Comparison of ENCODE assay signal across 1 cellular context in genomic region chr11:93476796-93477195, GRCh38.
TF ChIP-seq lines count a peak whose summit lies in the region.

No MANE protein-coding gene starts in this region.

TF ChIP-seq in GM23338, 12 proteins besides CTCF, POLR2A, EP300 and RAD21 (continued from another document):
- TF ChIP-seq, protein P1, sequence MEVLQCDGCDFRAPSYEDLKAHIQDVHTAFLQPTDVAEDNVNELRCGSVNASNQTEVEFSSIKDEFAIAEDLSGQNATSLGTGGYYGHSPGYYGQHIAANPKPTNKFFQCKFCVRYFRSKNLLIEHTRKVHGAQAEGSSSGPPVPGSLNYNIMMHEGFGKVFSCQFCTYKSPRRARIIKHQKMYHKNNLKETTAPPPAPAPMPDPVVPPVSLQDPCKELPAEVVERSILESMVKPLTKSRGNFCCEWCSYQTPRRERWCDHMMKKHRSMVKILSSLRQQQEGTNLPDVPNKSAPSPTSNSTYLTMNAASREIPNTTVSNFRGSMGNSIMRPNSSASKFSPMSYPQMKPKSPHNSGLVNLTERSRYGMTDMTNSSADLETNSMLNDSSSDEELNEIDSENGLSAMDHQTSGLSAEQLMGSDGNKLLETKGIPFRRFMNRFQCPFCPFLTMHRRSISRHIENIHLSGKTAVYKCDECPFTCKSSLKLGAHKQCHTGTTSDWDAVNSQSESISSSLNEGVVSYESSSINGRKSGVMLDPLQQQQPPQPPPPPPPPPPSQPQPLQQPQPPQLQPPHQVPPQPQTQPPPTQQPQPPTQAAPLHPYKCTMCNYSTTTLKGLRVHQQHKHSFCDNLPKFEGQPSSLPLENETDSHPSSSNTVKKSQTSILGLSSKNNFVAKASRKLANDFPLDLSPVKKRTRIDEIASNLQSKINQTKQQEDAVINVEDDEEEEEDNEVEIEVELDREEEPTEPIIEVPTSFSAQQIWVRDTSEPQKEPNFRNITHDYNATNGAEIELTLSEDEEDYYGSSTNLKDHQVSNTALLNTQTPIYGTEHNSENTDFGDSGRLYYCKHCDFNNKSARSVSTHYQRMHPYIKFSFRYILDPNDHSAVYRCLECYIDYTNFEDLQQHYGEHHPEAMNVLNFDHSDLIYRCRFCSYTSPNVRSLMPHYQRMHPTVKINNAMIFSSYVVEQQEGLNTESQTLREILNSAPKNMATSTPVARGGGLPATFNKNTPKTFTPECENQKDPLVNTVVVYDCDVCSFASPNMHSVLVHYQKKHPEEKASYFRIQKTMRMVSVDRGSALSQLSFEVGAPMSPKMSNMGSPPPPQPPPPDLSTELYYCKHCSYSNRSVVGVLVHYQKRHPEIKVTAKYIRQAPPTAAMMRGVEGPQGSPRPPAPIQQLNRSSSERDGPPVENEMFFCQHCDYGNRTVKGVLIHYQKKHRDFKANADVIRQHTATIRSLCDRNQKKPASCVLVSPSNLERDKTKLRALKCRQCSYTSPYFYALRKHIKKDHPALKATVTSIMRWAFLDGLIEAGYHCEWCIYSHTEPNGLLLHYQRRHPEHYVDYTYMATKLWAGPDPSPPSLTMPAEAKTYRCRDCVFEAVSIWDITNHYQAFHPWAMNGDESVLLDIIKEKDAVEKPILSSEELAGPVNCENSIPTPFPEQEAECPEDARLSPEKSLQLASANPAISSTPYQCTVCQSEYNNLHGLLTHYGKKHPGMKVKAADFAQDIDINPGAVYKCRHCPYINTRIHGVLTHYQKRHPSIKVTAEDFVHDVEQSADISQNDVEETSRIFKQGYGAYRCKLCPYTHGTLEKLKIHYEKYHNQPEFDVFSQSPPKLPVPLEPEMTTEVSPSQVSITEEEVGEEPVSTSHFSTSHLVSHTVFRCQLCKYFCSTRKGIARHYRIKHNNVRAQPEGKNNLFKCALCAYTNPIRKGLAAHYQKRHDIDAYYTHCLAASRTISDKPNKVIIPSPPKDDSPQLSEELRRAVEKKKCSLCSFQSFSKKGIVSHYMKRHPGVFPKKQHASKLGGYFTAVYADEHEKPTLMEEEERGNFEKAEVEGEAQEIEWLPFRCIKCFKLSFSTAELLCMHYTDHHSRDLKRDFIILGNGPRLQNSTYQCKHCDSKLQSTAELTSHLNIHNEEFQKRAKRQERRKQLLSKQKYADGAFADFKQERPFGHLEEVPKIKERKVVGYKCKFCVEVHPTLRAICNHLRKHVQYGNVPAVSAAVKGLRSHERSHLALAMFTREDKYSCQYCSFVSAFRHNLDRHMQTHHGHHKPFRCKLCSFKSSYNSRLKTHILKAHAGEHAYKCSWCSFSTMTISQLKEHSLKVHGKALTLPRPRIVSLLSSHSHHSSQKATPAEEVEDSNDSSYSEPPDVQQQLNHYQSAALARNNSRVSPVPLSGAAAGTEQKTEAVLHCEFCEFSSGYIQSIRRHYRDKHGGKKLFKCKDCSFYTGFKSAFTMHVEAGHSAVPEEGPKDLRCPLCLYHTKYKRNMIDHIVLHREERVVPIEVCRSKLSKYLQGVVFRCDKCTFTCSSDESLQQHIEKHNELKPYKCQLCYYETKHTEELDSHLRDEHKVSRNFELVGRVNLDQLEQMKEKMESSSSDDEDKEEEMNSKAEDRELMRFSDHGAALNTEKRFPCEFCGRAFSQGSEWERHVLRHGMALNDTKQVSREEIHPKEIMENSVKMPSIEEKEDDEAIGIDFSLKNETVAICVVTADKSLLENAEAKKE (CRISPR knock-in tag; IDR thresholded peaks at IDR 0.05): no peak
- no peak for TF ChIP-seq EZH2 (IDR thresholded peaks at IDR 0.05; ENCODE audit: low read depth, unreplicated experiment)
- TF ChIP-seq, protein P2, sequence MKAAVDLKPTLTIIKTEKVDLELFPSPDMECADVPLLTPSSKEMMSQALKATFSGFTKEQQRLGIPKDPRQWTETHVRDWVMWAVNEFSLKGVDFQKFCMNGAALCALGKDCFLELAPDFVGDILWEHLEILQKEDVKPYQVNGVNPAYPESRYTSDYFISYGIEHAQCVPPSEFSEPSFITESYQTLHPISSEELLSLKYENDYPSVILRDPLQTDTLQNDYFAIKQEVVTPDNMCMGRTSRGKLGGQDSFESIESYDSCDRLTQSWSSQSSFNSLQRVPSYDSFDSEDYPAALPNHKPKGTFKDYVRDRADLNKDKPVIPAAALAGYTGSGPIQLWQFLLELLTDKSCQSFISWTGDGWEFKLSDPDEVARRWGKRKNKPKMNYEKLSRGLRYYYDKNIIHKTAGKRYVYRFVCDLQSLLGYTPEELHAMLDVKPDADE (IDR thresholded peaks at IDR 0.05): no peak
- TF ChIP-seq ZNF114 (CRISPR knock-in tag; IDR thresholded peaks at IDR 0.05): no peak
- TF ChIP-seq ZNF331 (CRISPR knock-in tag; IDR thresholded peaks at IDR 0.05; ENCODE audit: low read depth): no peak
- no peak for TF ChIP-seq POLR2AphosphoS5 (IDR thresholded peaks at IDR 0.05; ENCODE audit: low read depth)
TF ChIP-seq in GM23338: peak in this region for 0.
